ENCODE assay signal across 8 cellular contexts in the genomic region with DNA sequence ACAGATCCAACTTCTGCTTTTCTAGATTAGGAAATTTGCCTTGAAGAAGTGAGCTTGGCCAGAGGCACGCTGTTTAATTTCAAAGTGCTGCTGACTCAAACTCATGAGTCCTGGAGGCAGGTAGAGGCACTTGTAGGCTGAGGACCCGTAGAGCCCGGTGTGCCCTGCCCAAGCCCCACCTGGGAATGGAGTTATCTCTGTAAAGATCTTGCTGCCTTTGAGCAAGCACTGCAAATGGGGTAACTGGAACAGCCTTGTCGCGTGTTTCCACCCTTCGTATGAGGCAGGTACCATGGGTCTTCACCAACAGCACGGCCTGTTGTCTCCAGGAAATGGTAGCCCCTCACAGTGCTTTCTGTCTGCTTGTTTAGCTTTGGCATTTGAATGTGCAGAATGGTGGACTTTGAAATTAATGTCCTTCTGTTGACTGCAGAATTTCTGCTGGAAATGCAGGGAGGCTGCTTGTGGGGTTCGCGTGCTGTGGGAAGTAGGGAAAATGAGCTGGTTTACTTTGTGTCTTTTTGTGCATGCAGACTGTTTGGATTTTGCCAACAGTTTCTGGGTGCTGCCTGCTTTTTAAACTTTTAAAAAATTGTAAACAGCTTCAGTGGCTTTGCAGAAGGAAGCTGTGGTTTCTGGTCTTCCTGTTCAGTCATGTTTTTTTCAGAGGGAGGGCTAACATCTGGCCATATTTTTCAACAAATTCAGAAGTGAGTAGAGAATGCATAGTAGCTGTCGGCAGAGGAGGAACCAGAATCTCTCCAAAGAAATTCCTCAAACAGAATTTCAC. TPM values are rescaled to one million over a fixed set of nuclear protein-coding genes. Genes with fewer than 3 reads are reported as not detected.
DNase-seq lines count a peak whose midpoint lies in the region; ATAC-seq and TF ChIP-seq lines count a peak whose summit lies in the region.

No MANE protein-coding gene starts in this region.

- peak in 1 of 4 donors; percentile 34 for TF ChIP-seq POLR2A in upper lobe of left lung (IDR thresholded peaks at IDR 0.05)

- CTCF ChIA-PET in activated CD4-positive, alpha-beta T cell treated with anti-CD3 and anti-CD28 coated beads, Interleukin-2, amount 10 ng/mL, durations not matched to agents 7 days and 5 days (lab: Charles Lee), result interaction anchor here (0.6 to 3.2 kb wide), 10 partner anchors 9 to 165 kb away, joined by 3 to 16 read pairs (median 4); a partner anchor contains a TSS

- H3K9me3 ChIP-seq in heart right ventricle (peaks cover 0 to 11% (median 0%) of the 10 kb centered on the region in 11 donors), upper lobe of left lung (no peaks in the 10 kb centered on the region)

- no peaks in the 10 kb centered on the region for H3K27me3 Mint-ChIP-seq in activated CD4-positive, alpha-beta T cell treated with anti-CD3 and anti-CD28 coated beads, Interleukin-2, amount 10 ng/mL, durations not matched to agents 7 days and 5 days

- H3K27ac Mint-ChIP-seq in activated CD4-positive, alpha-beta T cell treated with anti-CD3 and anti-CD28 coated beads, Interleukin-2, amount 10 ng/mL, durations not matched to agents 7 days and 5 days, result peak overlapping the region; percentile 87

- peaks cover 60% of the 10 kb centered on the region for H3K4me1 Mint-ChIP-seq in activated CD4-positive, alpha-beta T cell treated with anti-CD3 and anti-CD28 coated beads, Interleukin-2, amount 10 ng/mL, durations not matched to agents 7 days and 5 days

- peak overlapping the region; percentile 81 for H3K4me3 Mint-ChIP-seq in activated CD4-positive, alpha-beta T cell treated with anti-CD3 and anti-CD28 coated beads, Interleukin-2, amount 10 ng/mL, durations not matched to agents 7 days and 5 days

- H3K9me3 Mint-ChIP-seq in activated CD4-positive, alpha-beta T cell treated with anti-CD3 and anti-CD28 coated beads, Interleukin-2, amount 10 ng/mL, durations not matched to agents 7 days and 5 days, result peaks cover 4% of the 10 kb centered on the region

- H3K4me1 ChIP-seq in heart right ventricle (peaks cover 0 to 43% (median 0%) of the 10 kb centered on the region in 9 donors), upper lobe of left lung (peaks cover 0 to 4% (median 0%) of the 10 kb centered on the region in 4 donors)

- peak; percentile 63 for DNase-seq in activated CD4-positive, alpha-beta T cell treated with anti-CD3 and anti-CD28 coated beads, Interleukin-2, amount 10 ng/mL, durations not matched to agents 7 days and 5 days
- DNase-seq in heart right ventricle (no peak), upper lobe of left lung (peak in 1 of 2 donors; percentile 41), NCI-H524 treated with DMSO at 0.1 percent for 48 hours (lab: John Stamatoyannopoulos, UW) (no peak), amygdala (lab: John Stamatoyannopoulos, UW) (no peak)

- ATAC-seq in GM18867 (IDR thresholded peaks at IDR 0.05; ENCODE audit: unreplicated experiment) (peak; percentile 65), HG03432 (IDR thresholded peaks at IDR 0.05; ENCODE audit: unreplicated experiment) (peak; percentile 57), heart right ventricle (peak in 7 of 8 donors; percentile 38 to 71 (median 59)), upper lobe of left lung (ENCODE audit: low FRiP score in 2 of 2) (peak; percentile 23 to 72), GM18870 (IDR thresholded peaks at IDR 0.05; ENCODE audit: unreplicated experiment) (no peak)

- H3K4me3 ChIP-seq in heart right ventricle (peak overlapping the region in 6 of 10 donors; percentile 16 to 53 (median 33)), upper lobe of left lung (peak overlapping the region in 3 of 4 donors; percentile 21 to 49 (median 43))

- H3K27ac ChIP-seq in heart right ventricle (peak overlapping the region in 5 of 10 donors; percentile 13 to 87 (median 18)), upper lobe of left lung (peak overlapping the region; percentile 70 to 82 (median 80))

- no peak for TF ChIP-seq EP300 in upper lobe of left lung (IDR thresholded peaks at IDR 0.05)

- TF ChIP-seq CTCF in heart right ventricle (IDR thresholded peaks at IDR 0.05), result no peak
- no peak for TF ChIP-seq CTCF in upper lobe of left lung (IDR thresholded peaks at IDR 0.05)

- POLR2A ChIA-PET in activated CD4-positive, alpha-beta T cell treated with anti-CD3 and anti-CD28 coated beads, Interleukin-2, amount 10 ng/mL, durations not matched to agents 7 days and 5 days (lab: Charles Lee), result interaction anchor here (0.6 to 2.0 kb wide), 4 partner anchors 9 to 54 kb away, joined by 3 to 6 read pairs (median 4); no protein-coding TSS in a partner anchor

- intact Hi-C loops in heart right ventricle (cut with DNase I), result no loop called here

- H3K36me3 ChIP-seq in heart right ventricle, result peaks cover 0 to 37% (median 0%) of the 10 kb centered on the region in 9 donors
- peaks cover 0 to 16% (median 2%) of the 10 kb centered on the region in 4 donors for H3K36me3 ChIP-seq in upper lobe of left lung

- H3K27me3 ChIP-seq in heart right ventricle (no peaks in the 10 kb centered on the region), upper lobe of left lung (no peaks in the 10 kb centered on the region)

- 91 to 92% methylated on average over 10 of the region's 10 CpGs for WGBS in heart right ventricle, 2 donors
- WGBS in upper lobe of left lung, 2 donors, result 55 to 69% methylated on average over 10 of the region's 10 CpGs

- H3K36me3 Mint-ChIP-seq in activated CD4-positive, alpha-beta T cell treated with anti-CD3 and anti-CD28 coated beads, Interleukin-2, amount 10 ng/mL, durations not matched to agents 7 days and 5 days (ENCODE audit: low read depth), result peaks cover 70% of the 10 kb centered on the region

RNA-seq across cellular contexts. Expression of a gene that starts 27.2 kb away (rescaled TPM):
- 100 to 1,000 TPM; 134 TPM for total RNA-seq in activated CD4-positive, alpha-beta T cell treated with anti-CD3 and anti-CD28 coated beads, Interleukin-2, amount 10 ng/mL, durations not matched to agents 7 days and 5 days
- total RNA-seq in heart right ventricle (10 to 100 TPM; 21.5 to 37.7 (median 25.4) TPM), upper lobe of left lung (10 to 100 TPM; 30.9 to 63.9 (median 46.8) TPM)
- 10 to 100 TPM; 45.1 to 71.1 TPM for polyA plus RNA-seq in heart right ventricle

RNA-seq across cellular contexts. Expression of a gene that starts 48.4 kb away (rescaled TPM):
- total RNA-seq in activated CD4-positive, alpha-beta T cell treated with anti-CD3 and anti-CD28 coated beads, Interleukin-2, amount 10 ng/mL, durations not matched to agents 7 days and 5 days, result 100 to 1,000 TPM; 414 to 457 TPM
- 10 to 100 TPM in 1 of 10 donors, 1 to 10 TPM in 3, under 1 TPM in 6; 0.30 to 11.0 (median 0.65) TPM for total RNA-seq in heart right ventricle
- 1 to 10 TPM in 1 of 2 donors, under 1 TPM in 1; 0.66 to 1.0 TPM for polyA plus RNA-seq in heart right ventricle
- total RNA-seq in upper lobe of left lung, result 10 to 100 TPM; 19.7 to 51.3 (median 38.0) TPM

Comparison
In these comparisons a context has a peak if more than half of its experiments do, and no peak if none do; other contexts are left out.
1. RNA of a gene that starts 48.4 kb away (total RNA-seq): 414 to 457 TPM in activated CD4-positive, alpha-beta T cell treated with anti-CD3 and anti-CD28 coated beads, Interleukin-2, amount 10 ng/mL, durations not matched to agents 7 days and 5 days; 19.7 to 51.3 TPM in upper lobe of left lung and 0.30 to 11.0 TPM in heart right ventricle; every median in the first group is over 4 times any median in the second.